ENCODE assay signal across 17 cellular contexts in genomic region chr2:83742117-83742782, GRCh38.
DNase-seq lines count a peak whose midpoint lies in the region; ATAC-seq and TF ChIP-seq lines count a peak whose summit lies in the region.
"Had no signal": no experiment of that assay in that cellular context is flagged by ENCODE, and none has a peak within 500 bp of the region (broad histone marks: within the 10 kb centered on the region; RNA-seq: fewer than 3 reads in every experiment).

No MANE protein-coding gene starts in this region.

- DNase-seq in NCI-H748 (lab: John Stamatoyannopoulos, UW; ENCODE audit: unreplicated experiment) (peak; percentile 30), NCI-H748 treated with DMSO at 0.1 percent for 48 hours (lab: John Stamatoyannopoulos, UW) (no peak), astrocyte of the hippocampus (ENCODE audit: low read depth, low spot score) (peak; percentile 94), foreskin keratinocyte (peak; percentile 11 to 52), tibial nerve (ENCODE audit: low spot score in 2 of 2) (peak; percentile 67 to 77)
- DNase-seq in stimulated activated CD4-positive, alpha-beta T cell treated with anti-CD3 and anti-CD28 coated beads, Interleukin-2, amount 100 ng/mL, for 24 hours = no peak
- DNase-seq: activated naive CD4-positive, alpha-beta T cell treated with anti-CD3 and anti-CD28 coated beads for 36 hours; Calu3; cerebellar nuclear complex; erythroblast; Kasumi-1; NCI-H510A had no signal

- TF ChIP-seq CTCF in foreskin keratinocyte (conservative IDR thresholded peaks at IDR 0.05) (no peak), tibial nerve (IDR thresholded peaks at IDR 0.05) (no peak)

- no peaks in the 10 kb centered on the region for H3K36me3 ChIP-seq in tibial nerve
- H3K36me3 ChIP-seq: neutrophil, suprapubic skin had no signal

- H3K4me1 ChIP-seq in foreskin keratinocyte = no peaks in the 10 kb centered on the region
- no peaks in the 10 kb centered on the region for H3K4me1 ChIP-seq in tibial nerve
- H3K4me1 ChIP-seq: A549, suprapubic skin had no signal

- WGBS in tibial nerve, 2 donors = 23 to 26% methylated on average over 2 of the region's 2 CpGs

- TF ChIP-seq POLR2A in tibial nerve (IDR thresholded peaks at IDR 0.05) = no peak

- ATAC-seq in foreskin keratinocyte (no peak), HG02870 (IDR thresholded peaks at IDR 0.05; ENCODE audit: unreplicated experiment) (no peak), GM19467 (IDR thresholded peaks at IDR 0.05; ENCODE audit: unreplicated experiment) (no peak)
- ATAC-seq: A549 had no signal

- no peak overlapping the region for H3K4me3 ChIP-seq in tibial nerve
- H3K4me3 ChIP-seq: A549, suprapubic skin had no signal

- H3K27ac ChIP-seq in foreskin keratinocyte = no peak overlapping the region
- H3K27ac ChIP-seq in tibial nerve = peak overlapping the region in 1 of 4 donors; percentile 8
- H3K27ac ChIP-seq: A549, neutrophil, suprapubic skin had no signal

- TF ChIP-seq EP300 in tibial nerve (IDR thresholded peaks at IDR 0.05) = peak in 1 of 2 donors; percentile 61

- H3K27me3 ChIP-seq in foreskin keratinocyte (no peaks in the 10 kb centered on the region), tibial nerve (no peaks in the 10 kb centered on the region)
- H3K27me3 ChIP-seq: neutrophil, suprapubic skin had no signal

- peaks cover 0 to 11% (median 0%) of the 10 kb centered on the region in 4 donors for H3K9me3 ChIP-seq in tibial nerve
- H3K9me3 ChIP-seq: neutrophil had no signal

Comparison
In these comparisons a context has a peak if more than half of its experiments do, and no peak if none do; other contexts are left out.
1. DNase-seq: peak in NCI-H748 (single experiment), astrocyte of the hippocampus (single experiment), foreskin keratinocyte (2 of 2) and tibial nerve (2 of 2); none in NCI-H748 treated with DMSO at 0.1 percent for 48 hours (single experiment) and stimulated activated CD4-positive, alpha-beta T cell treated with anti-CD3 and anti-CD28 coated beads, Interleukin-2, amount 100 ng/mL, for 24 hours (0 of 2).